ENCODE assay signal across 1 cellular context in the genomic region with DNA sequence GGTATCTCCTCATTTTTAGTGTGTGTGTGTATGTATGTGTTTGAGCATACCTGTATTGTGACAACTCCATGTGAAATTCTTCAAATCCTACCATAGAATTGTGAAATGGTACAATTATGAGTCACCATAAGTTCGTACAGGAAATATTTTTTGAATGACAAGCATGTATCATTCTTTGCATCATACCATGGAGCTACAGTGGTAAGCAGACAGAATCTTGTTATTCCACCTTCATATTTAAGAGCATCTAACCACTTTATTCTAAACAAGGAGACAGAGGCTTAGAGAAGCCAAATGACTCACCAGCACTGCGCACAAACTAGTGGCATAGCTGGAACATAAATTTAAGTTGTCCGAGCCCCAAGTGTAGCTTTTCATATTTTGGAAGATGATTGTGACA.
TF ChIP-seq lines count a peak whose summit lies in the region.

No MANE protein-coding gene starts in this region.

TF ChIP-seq in endothelial cell of umbilical vein, 7 proteins besides CTCF, POLR2A, EP300 and RAD21:
- TF ChIP-seq JUN (IDR thresholded peaks at IDR 0.05; ENCODE audit: borderline replicate concordance, insufficient read depth, insufficient read length, low read depth) (peak; percentile 81), FOS (IDR thresholded peaks at IDR 0.05; ENCODE audit: borderline replicate concordance, insufficient read depth, low read length) (peak; percentile 80)
- TF ChIP-seq, protein P1, sequence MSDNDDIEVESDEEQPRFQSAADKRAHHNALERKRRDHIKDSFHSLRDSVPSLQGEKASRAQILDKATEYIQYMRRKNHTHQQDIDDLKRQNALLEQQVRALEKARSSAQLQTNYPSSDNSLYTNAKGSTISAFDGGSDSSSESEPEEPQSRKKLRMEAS (IDR thresholded peaks at IDR 0.05; ENCODE audit: insufficient read depth, insufficient read length), result no peak
TF ChIP-seq in endothelial cell of umbilical vein: peak in this region for 2.
